In the genomic region with DNA sequence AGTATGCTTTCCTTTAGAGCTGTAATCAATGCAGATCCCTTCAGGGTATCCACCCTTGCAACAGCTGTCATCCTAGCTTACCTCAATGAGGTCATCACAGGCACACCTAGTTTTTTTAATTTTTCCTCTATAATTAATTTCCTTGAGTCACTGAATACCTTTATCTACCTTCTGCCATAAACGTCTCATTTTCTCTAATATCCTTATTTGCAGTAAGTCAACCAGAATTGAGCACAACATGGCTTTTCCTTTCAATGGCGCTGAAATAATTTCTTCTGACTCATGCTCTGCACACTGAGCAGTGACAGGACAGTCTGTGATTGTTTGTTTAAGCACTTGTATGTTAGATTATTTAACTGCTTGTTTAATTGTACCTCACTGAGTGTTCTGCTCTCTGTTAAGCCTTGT, we compare ENCODE assay signal across 13 cellular contexts. TPM values are rescaled to one million over a fixed set of nuclear protein-coding genes. Genes with fewer than 3 reads are reported as not detected.
DNase-seq lines count a peak whose midpoint lies in the region; ATAC-seq and TF ChIP-seq lines count a peak whose summit lies in the region.
"Had no signal": no experiment of that assay in that cellular context is flagged by ENCODE, and none has a peak within 500 bp of the region (broad histone marks: within the 10 kb centered on the region; RNA-seq: fewer than 3 reads in every experiment).

No MANE protein-coding gene starts in this region.

- CTCF ChIA-PET in Calu3 (lab: Charles Lee), result interaction anchor here (0.6 to 1.5 kb wide), 3 partner anchors 22 to 379 kb away, joined by 3 read pairs; no protein-coding TSS in a partner anchor

- peaks cover 5% of the 10 kb centered on the region for H3K9me3 Mint-ChIP-seq in Calu3 (ENCODE audit: low read depth, unreplicated experiment)
- H3K9me3 Mint-ChIP-seq: activated CD4-positive, alpha-beta T cell treated with anti-CD3 and anti-CD28 coated beads, Interleukin-2, amount 10 ng/mL, durations not matched to agents 24 days and 14 days; activated naive CD4-positive, alpha-beta T cell treated with anti-CD3 and anti-CD28 coated beads, Interleukin-2, amount 50 U/mL, for 24 hours had no signal

- intact Hi-C loops in Calu3 (cut with micrococcal nuclease; ENCODE audit: unreplicated experiment), result loop anchor here (2.0 kb wide), 1 partner anchor 38 kb away; no protein-coding TSS in a partner anchor

- peak overlapping the region; percentile 7 for H3K27ac Mint-ChIP-seq in Calu3 (ENCODE audit: unreplicated experiment)
- H3K27ac Mint-ChIP-seq: activated CD4-positive, alpha-beta T cell treated with anti-CD3 and anti-CD28 coated beads, Interleukin-2, amount 10 ng/mL, durations not matched to agents 24 days and 14 days; activated naive CD4-positive, alpha-beta T cell treated with anti-CD3 and anti-CD28 coated beads, Interleukin-2, amount 50 U/mL, for 24 hours; B cell had no signal

- no peak overlapping the region for H3K4me3 Mint-ChIP-seq in Calu3 (ENCODE audit: low read depth, unreplicated experiment)
- H3K4me3 Mint-ChIP-seq: activated CD4-positive, alpha-beta T cell treated with anti-CD3 and anti-CD28 coated beads, Interleukin-2, amount 10 ng/mL, durations not matched to agents 24 days and 14 days; activated naive CD4-positive, alpha-beta T cell treated with anti-CD3 and anti-CD28 coated beads, Interleukin-2, amount 50 U/mL, for 24 hours; B cell had no signal

- no peaks in the 10 kb centered on the region for H3K36me3 Mint-ChIP-seq in Calu3 (ENCODE audit: insufficient read depth, unreplicated experiment)
- H3K36me3 Mint-ChIP-seq: activated naive CD4-positive, alpha-beta T cell treated with anti-CD3 and anti-CD28 coated beads, Interleukin-2, amount 50 U/mL, for 24 hours had no signal

- ATAC-seq in GM19351 (IDR thresholded peaks at IDR 0.05; ENCODE audit: unreplicated experiment) (no peak), GM21737 (IDR thresholded peaks at IDR 0.05; ENCODE audit: unreplicated experiment) (no peak), HG02798 (IDR thresholded peaks at IDR 0.05; ENCODE audit: poor library complexity, unreplicated experiment) (no peak)

- no TSS peak for BruUV-seq in Calu3 (replicated peaks; lab: Mats Ljungman, UMichigan)

- no peaks in the 10 kb centered on the region for H3K27me3 Mint-ChIP-seq in Calu3 (ENCODE audit: unreplicated experiment)

- DNase-seq in Calu3 (no peak), NCI-H1417 treated with DMSO at 0.1 percent for 48 hours (lab: John Stamatoyannopoulos, UW) (peak; percentile 98), SHP77 (lab: John Stamatoyannopoulos, UW) (peak; percentile 41 to 64), iris pigment epithelial cell (ENCODE audit: low read depth) (peak; percentile 69)
- DNase-seq in effector CD4-positive, alpha-beta T cell, result no peak
- DNase-seq: activated CD4-positive, alpha-beta T cell treated with anti-CD3 and anti-CD28 coated beads, Interleukin-2, amount 10 ng/mL, durations not matched to agents 24 days and 14 days; KBM-7; SIG-M5 had no signal

- peaks cover 29% of the 10 kb centered on the region for H3K4me1 Mint-ChIP-seq in Calu3 (ENCODE audit: low read depth, unreplicated experiment)
- H3K4me1 Mint-ChIP-seq: activated CD4-positive, alpha-beta T cell treated with anti-CD3 and anti-CD28 coated beads, Interleukin-2, amount 10 ng/mL, durations not matched to agents 24 days and 14 days; activated naive CD4-positive, alpha-beta T cell treated with anti-CD3 and anti-CD28 coated beads, Interleukin-2, amount 50 U/mL, for 24 hours; B cell had no signal

- TF ChIP-seq CTCF in Calu3 (IDR thresholded peaks at IDR 0.05; ENCODE audit: unreplicated experiment), result no peak

RNA-seq across cellular contexts. Expression of gene ETAA1, which starts 49.4 kb away (rescaled TPM):
- total RNA-seq in Calu3 (2022), result 12.2 and 12.6 TPM in 2 replicates

Comparison
In these comparisons a context has a peak if more than half of its experiments do, and no peak if none do; other contexts are left out.
1. DNase-seq: peak in NCI-H1417 treated with DMSO at 0.1 percent for 48 hours (single experiment), SHP77 (2 of 2) and iris pigment epithelial cell (single experiment); none in Calu3 (single experiment) and effector CD4-positive, alpha-beta T cell (single experiment).